In the genomic region with DNA sequence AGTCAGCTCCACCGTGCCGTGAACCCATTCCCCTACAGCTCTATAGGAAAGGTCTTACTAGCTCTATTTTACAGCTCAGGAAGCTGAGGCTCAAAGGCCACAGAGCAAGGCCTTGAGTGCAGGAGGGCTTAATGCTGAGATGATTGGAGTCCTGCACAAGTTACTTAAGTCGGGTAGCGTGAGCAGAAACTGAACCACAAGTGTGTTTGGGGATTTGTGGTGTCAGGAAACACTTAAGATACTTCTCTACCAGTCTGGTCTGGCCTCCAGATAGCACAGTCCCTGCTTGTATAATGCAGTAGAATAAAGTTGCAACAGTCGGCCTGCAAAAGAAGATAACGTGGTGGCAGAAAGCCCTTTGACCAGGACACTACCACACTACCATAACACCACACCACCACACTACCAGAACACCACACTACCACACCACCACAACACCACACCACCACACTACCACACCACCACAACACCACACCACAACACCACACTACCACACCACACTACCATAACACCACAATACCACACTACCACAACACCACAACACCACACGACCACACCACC, we compare ENCODE assay signal across 8 cellular contexts.
DNase-seq lines count a peak whose midpoint lies in the region; ATAC-seq, FAIRE-seq and TF ChIP-seq lines count a peak whose summit lies in the region.

No MANE protein-coding gene starts in this region.

- no peak for TF ChIP-seq CTCF in A549 (IDR thresholded peaks at IDR 0.05)
- TF ChIP-seq CTCF in RWPE1 (conservative IDR thresholded peaks at IDR 0.05; ENCODE audit: low read depth): no peak
- TF ChIP-seq CTCF in fibroblast of mammary gland (conservative IDR thresholded peaks at IDR 0.05; ENCODE audit: control insufficient read depth, insufficient read depth, low read depth, low read length): no peak

- TF ChIP-seq RAD21 in A549 (conservative IDR thresholded peaks at IDR 0.05 in 1 of 2, IDR thresholded peaks at IDR 0.05 in 1 of 2): no peak

- no peaks in the 10 kb centered on the region for H3K9me3 ChIP-seq in A549

- POLR2A ChIA-PET in A549 (lab: Yijun Ruan, JAX) (no interaction called here), RWPE1 (lab: Yijun Ruan, JAX; ENCODE audit: low non-redundant PET) (no interaction called here)

- H3K27ac ChIP-seq in A549 (peak overlapping the region in 1 of 2 experiments; percentile 60; a peak in 2 of 6 replicates), RWPE1 (peak overlapping the region; percentile 51; the same call in 1 of the 2 replicates)

- CTCF ChIA-PET in A549 (lab: Yijun Ruan, JAX): interaction anchor here (1.2 kb wide), 1 partner anchor 11 kb away, joined by 3 read pairs; no protein-coding TSS in a partner anchor
- CTCF ChIA-PET in RWPE1 (lab: Yijun Ruan, JAX): interaction anchor here (0.7 kb wide), 1 partner anchor 41 kb away, joined by 4 read pairs; no protein-coding TSS in a partner anchor

- DNase-seq in A549 (ENCODE audit: low read depth in 1 of 2, low spot score in 1 of 2) (peak in 1 of 2 experiments; percentile 48), GF-D8 (lab: John Stamatoyannopoulos, UW) (peak; percentile 96), RWPE1 (ENCODE audit: low spot score) (no peak), fibroblast of mammary gland (ENCODE audit: low read depth) (peak; percentile 65), NCI-H2227 (lab: John Stamatoyannopoulos, UW; ENCODE audit: unreplicated experiment) (no peak)
- DNase-seq in activated CD8-positive, alpha-beta memory T cell treated with anti-CD3 and anti-CD28 coated beads for 24 hours: no peak

- no peak for TF ChIP-seq EP300 in A549 (IDR thresholded peaks at IDR 0.05)

- H3K4me2 ChIP-seq in A549: no peak overlapping the region

- WGBS in A549 (ENCODE audit: missing lambda C conversion rate): 75% methylated on average over 7 of the region's 7 CpGs

- no peak for TF ChIP-seq POLR2A in A549 (IDR thresholded peaks at IDR 0.05; ENCODE audit: low read length)

- peak; percentile 18 to 28; a peak in 2 of 6 replicates for ATAC-seq in A549
- no peak for ATAC-seq in GM18511 (IDR thresholded peaks at IDR 0.05; ENCODE audit: unreplicated experiment)
- ATAC-seq in HG03135 (IDR thresholded peaks at IDR 0.05; ENCODE audit: unreplicated experiment): no peak

- no peak overlapping the region for H3K4me3 ChIP-seq in A549
- H3K4me3 ChIP-seq in fibroblast of mammary gland (ENCODE audit: control insufficient read depth, low read depth, low read length): no peak overlapping the region

- no peak for FAIRE-seq in A549 (lab: Jason Lieb, UNC)

- H3K4me1 ChIP-seq in A549: peaks cover 23% of the 10 kb centered on the region

TF ChIP-seq in A549, 52 proteins besides CTCF, POLR2A, EP300 and RAD21:
- no peak for TF ChIP-seq POLR2AphosphoS2 (conservative IDR thresholded peaks at IDR 0.05; ENCODE audit: low read length)
- TF ChIP-seq, protein P1, sequence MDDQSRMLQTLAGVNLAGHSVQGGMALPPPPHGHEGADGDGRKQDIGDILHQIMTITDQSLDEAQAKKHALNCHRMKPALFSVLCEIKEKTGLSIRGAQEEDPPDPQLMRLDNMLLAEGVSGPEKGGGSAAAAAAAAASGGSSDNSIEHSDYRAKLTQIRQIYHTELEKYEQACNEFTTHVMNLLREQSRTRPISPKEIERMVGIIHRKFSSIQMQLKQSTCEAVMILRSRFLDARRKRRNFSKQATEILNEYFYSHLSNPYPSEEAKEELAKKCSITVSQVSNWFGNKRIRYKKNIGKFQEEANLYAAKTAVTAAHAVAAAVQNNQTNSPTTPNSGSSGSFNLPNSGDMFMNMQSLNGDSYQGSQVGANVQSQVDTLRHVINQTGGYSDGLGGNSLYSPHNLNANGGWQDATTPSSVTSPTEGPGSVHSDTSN (IDR thresholded peaks at IDR 0.05): no peak
- TF ChIP-seq, protein P2, sequence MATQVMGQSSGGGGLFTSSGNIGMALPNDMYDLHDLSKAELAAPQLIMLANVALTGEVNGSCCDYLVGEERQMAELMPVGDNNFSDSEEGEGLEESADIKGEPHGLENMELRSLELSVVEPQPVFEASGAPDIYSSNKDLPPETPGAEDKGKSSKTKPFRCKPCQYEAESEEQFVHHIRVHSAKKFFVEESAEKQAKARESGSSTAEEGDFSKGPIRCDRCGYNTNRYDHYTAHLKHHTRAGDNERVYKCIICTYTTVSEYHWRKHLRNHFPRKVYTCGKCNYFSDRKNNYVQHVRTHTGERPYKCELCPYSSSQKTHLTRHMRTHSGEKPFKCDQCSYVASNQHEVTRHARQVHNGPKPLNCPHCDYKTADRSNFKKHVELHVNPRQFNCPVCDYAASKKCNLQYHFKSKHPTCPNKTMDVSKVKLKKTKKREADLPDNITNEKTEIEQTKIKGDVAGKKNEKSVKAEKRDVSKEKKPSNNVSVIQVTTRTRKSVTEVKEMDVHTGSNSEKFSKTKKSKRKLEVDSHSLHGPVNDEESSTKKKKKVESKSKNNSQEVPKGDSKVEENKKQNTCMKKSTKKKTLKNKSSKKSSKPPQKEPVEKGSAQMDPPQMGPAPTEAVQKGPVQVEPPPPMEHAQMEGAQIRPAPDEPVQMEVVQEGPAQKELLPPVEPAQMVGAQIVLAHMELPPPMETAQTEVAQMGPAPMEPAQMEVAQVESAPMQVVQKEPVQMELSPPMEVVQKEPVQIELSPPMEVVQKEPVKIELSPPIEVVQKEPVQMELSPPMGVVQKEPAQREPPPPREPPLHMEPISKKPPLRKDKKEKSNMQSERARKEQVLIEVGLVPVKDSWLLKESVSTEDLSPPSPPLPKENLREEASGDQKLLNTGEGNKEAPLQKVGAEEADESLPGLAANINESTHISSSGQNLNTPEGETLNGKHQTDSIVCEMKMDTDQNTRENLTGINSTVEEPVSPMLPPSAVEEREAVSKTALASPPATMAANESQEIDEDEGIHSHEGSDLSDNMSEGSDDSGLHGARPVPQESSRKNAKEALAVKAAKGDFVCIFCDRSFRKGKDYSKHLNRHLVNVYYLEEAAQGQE (IDR thresholded peaks at IDR 0.05): no peak
- TF ChIP-seq PHF8 (IDR thresholded peaks at IDR 0.05; ENCODE audit: borderline replicate concordance, low read depth): no peak
- TF ChIP-seq HEYL (CRISPR knock-in tag; IDR thresholded peaks at IDR 0.05): no peak
- TF ChIP-seq, protein P3, sequence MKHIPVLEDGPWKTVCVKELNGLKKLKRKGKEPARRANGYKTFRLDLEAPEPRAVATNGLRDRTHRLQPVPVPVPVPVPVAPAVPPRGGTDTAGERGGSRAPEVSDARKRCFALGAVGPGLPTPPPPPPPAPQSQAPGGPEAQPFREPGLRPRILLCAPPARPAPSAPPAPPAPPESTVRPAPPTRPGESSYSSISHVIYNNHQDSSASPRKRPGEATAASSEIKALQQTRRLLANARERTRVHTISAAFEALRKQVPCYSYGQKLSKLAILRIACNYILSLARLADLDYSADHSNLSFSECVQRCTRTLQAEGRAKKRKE (CRISPR knock-in tag; IDR thresholded peaks at IDR 0.05; ENCODE audit: low read depth): no peak
- no peak for TF ChIP-seq ESRRA (IDR thresholded peaks at IDR 0.05; ENCODE audit: borderline replicate concordance, low read length)
- TF ChIP-seq HES2 (IDR thresholded peaks at IDR 0.05): no peak
- TF ChIP-seq RFX5 (IDR thresholded peaks at IDR 0.05): no peak
- TF ChIP-seq JUNB (IDR thresholded peaks at IDR 0.05): no peak
- no peak for TF ChIP-seq MAFK (IDR thresholded peaks at IDR 0.05; ENCODE audit: partially characterized antibody)
- no peak for TF ChIP-seq CBX8 (IDR thresholded peaks at IDR 0.05)
- TF ChIP-seq HDAC2 (IDR thresholded peaks at IDR 0.05): no peak
- TF ChIP-seq CHD4 (IDR thresholded peaks at IDR 0.05; ENCODE audit: borderline replicate concordance): no peak
- no peak for TF ChIP-seq CBX2 (IDR thresholded peaks at IDR 0.05; ENCODE audit: borderline replicate concordance, low read depth)
- no peak for TF ChIP-seq HOXB5 (CRISPR knock-in tag; IDR thresholded peaks at IDR 0.05)
- no peak for TF ChIP-seq NPAS2 (CRISPR knock-in tag; IDR thresholded peaks at IDR 0.05; ENCODE audit: borderline replicate concordance)

Comparison
In these comparisons a context has a peak if more than half of its experiments do, and no peak if none do; other contexts are left out.
1. ATAC-seq: peak in A549 (2 of 2); none in GM18511 (single experiment) and HG03135 (single experiment).
2. DNase-seq: peak in GF-D8 (single experiment) and fibroblast of mammary gland (single experiment); none in RWPE1 (single experiment), NCI-H2227 (single experiment) and activated CD8-positive, alpha-beta memory T cell treated with anti-CD3 and anti-CD28 coated beads for 24 hours (single experiment).